ENCODE assay signal across 1 cellular context in the genomic region with DNA sequence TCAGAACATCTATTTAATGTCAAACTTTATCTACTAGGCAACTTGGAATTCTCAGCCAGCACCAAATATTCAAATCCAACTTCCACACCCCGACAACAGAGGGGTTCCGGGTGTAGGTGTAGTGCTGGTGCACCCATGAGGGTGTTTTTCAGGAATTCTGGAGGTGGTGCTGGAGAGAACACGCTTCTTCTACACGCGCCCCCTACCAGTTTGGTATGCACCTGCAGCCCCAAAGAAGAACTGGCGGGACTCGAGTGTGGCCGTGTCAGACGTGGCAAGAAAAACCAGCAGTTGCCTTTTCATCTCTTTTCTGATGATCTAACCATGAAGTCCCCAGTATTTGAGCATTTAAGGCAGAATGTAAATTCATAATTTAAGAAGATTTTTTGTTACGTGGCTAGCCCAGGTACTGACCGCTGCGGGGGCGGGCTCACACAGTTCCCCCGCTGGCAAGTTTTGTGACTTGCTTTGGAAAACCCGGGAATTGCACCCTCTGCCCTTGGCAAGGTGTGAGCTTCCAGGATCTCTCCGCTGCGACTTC.
TF ChIP-seq lines count a peak whose summit lies in the region.

No MANE protein-coding gene starts in this region.

TF ChIP-seq in HEK293, 187 proteins besides CTCF, POLR2A, EP300 and RAD21 (continued from another document):
- TF ChIP-seq, protein P1, sequence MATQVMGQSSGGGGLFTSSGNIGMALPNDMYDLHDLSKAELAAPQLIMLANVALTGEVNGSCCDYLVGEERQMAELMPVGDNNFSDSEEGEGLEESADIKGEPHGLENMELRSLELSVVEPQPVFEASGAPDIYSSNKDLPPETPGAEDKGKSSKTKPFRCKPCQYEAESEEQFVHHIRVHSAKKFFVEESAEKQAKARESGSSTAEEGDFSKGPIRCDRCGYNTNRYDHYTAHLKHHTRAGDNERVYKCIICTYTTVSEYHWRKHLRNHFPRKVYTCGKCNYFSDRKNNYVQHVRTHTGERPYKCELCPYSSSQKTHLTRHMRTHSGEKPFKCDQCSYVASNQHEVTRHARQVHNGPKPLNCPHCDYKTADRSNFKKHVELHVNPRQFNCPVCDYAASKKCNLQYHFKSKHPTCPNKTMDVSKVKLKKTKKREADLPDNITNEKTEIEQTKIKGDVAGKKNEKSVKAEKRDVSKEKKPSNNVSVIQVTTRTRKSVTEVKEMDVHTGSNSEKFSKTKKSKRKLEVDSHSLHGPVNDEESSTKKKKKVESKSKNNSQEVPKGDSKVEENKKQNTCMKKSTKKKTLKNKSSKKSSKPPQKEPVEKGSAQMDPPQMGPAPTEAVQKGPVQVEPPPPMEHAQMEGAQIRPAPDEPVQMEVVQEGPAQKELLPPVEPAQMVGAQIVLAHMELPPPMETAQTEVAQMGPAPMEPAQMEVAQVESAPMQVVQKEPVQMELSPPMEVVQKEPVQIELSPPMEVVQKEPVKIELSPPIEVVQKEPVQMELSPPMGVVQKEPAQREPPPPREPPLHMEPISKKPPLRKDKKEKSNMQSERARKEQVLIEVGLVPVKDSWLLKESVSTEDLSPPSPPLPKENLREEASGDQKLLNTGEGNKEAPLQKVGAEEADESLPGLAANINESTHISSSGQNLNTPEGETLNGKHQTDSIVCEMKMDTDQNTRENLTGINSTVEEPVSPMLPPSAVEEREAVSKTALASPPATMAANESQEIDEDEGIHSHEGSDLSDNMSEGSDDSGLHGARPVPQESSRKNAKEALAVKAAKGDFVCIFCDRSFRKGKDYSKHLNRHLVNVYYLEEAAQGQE (tag by site-specific recombination; IDR thresholded peaks at IDR 0.05): peak; percentile 40; the same call in 1 of the 2 replicates
- TF ChIP-seq, protein P2, sequence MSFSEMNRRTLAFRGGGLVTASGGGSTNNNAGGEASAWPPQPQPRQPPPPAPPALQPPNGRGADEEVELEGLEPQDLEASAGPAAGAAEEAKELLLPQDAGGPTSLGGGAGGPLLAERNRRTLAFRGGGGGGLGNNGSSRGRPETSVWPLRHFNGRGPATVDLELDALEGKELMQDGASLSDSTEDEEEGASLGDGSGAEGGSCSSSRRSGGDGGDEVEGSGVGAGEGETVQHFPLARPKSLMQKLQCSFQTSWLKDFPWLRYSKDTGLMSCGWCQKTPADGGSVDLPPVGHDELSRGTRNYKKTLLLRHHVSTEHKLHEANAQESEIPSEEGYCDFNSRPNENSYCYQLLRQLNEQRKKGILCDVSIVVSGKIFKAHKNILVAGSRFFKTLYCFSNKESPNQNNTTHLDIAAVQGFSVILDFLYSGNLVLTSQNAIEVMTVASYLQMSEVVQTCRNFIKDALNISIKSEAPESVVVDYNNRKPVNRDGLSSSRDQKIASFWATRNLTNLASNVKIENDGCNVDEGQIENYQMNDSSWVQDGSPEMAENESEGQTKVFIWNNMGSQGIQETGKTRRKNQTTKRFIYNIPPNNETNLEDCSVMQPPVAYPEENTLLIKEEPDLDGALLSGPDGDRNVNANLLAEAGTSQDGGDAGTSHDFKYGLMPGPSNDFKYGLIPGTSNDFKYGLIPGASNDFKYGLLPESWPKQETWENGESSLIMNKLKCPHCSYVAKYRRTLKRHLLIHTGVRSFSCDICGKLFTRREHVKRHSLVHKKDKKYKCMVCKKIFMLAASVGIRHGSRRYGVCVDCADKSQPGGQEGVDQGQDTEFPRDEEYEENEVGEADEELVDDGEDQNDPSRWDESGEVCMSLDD (tag by site-specific recombination; IDR thresholded peaks at IDR 0.05): peak; percentile 67
- TF ChIP-seq, protein P3, sequence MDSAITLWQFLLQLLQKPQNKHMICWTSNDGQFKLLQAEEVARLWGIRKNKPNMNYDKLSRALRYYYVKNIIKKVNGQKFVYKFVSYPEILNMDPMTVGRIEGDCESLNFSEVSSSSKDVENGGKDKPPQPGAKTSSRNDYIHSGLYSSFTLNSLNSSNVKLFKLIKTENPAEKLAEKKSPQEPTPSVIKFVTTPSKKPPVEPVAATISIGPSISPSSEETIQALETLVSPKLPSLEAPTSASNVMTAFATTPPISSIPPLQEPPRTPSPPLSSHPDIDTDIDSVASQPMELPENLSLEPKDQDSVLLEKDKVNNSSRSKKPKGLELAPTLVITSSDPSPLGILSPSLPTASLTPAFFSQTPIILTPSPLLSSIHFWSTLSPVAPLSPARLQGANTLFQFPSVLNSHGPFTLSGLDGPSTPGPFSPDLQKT (IDR thresholded peaks at IDR 0.05; ENCODE audit: borderline replicate concordance, low read depth, low read length): no peak
- TF ChIP-seq, protein P4, sequence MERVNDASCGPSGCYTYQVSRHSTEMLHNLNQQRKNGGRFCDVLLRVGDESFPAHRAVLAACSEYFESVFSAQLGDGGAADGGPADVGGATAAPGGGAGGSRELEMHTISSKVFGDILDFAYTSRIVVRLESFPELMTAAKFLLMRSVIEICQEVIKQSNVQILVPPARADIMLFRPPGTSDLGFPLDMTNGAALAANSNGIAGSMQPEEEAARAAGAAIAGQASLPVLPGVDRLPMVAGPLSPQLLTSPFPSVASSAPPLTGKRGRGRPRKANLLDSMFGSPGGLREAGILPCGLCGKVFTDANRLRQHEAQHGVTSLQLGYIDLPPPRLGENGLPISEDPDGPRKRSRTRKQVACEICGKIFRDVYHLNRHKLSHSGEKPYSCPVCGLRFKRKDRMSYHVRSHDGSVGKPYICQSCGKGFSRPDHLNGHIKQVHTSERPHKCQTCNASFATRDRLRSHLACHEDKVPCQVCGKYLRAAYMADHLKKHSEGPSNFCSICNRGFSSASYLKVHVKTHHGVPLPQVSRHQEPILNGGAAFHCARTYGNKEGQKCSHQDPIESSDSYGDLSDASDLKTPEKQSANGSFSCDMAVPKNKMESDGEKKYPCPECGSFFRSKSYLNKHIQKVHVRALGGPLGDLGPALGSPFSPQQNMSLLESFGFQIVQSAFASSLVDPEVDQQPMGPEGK (tag by site-specific recombination; IDR thresholded peaks at IDR 0.05): peak; percentile 85
- TF ChIP-seq TRIM28 (IDR thresholded peaks at IDR 0.05; ENCODE audit: borderline replicate concordance, low read length) (peak; percentile 69; the same call in 1 of the 2 replicates), ZNF394 (tag by site-specific recombination; IDR thresholded peaks at IDR 0.05; ENCODE audit: borderline replicate concordance) (no peak), SP7 (tag by site-specific recombination; IDR thresholded peaks at IDR 0.05) (peak; percentile 42; the same call in 1 of the 2 replicates), ZNF561 (tag by site-specific recombination; IDR thresholded peaks at IDR 0.05; ENCODE audit: borderline replicate concordance) (no peak; the same call in 1 of the 2 replicates), ZFP3 (tag by site-specific recombination; IDR thresholded peaks at IDR 0.05; ENCODE audit: low read depth) (no peak), ZNF747 (tag by site-specific recombination; IDR thresholded peaks at IDR 0.05) (no peak), ZNF76 (tag by site-specific recombination; IDR thresholded peaks at IDR 0.05; ENCODE audit: borderline replicate concordance, low read depth) (no peak), MYNN (tag by site-specific recombination; IDR thresholded peaks at IDR 0.05; ENCODE audit: borderline replicate concordance) (no peak)
- TF ChIP-seq, protein P5, sequence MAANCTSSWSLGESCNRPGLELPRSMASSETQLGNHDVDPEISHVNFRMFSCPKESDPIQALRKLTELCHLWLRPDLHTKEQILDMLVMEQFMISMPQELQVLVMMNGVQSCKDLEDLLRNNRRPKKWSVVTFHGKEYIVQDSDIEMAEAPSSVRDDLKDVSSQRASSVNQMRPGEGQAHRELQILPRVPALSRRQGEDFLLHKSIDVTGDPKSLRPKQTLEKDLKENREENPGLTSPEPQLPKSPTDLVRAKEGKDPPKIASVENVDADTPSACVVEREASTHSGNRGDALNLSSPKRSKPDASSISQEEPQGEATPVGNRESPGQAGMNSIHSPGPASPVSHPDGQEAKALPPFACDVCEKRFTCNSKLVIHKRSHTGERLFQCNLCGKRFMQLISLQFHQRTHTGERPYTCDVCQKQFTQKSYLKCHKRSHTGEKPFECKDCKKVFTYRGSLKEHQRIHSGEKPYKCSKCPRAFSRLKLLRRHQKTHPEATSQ (tag by site-specific recombination; IDR thresholded peaks at IDR 0.05): no peak
- TF ChIP-seq, protein P6, sequence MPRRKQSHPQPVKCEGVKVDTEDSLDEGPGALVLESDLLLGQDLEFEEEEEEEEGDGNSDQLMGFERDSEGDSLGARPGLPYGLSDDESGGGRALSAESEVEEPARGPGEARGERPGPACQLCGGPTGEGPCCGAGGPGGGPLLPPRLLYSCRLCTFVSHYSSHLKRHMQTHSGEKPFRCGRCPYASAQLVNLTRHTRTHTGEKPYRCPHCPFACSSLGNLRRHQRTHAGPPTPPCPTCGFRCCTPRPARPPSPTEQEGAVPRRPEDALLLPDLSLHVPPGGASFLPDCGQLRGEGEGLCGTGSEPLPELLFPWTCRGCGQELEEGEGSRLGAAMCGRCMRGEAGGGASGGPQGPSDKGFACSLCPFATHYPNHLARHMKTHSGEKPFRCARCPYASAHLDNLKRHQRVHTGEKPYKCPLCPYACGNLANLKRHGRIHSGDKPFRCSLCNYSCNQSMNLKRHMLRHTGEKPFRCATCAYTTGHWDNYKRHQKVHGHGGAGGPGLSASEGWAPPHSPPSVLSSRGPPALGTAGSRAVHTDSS (tag by site-specific recombination; IDR thresholded peaks at IDR 0.05): no peak
